1 cellular context compared by ENCODE assay signal in the genomic region with DNA sequence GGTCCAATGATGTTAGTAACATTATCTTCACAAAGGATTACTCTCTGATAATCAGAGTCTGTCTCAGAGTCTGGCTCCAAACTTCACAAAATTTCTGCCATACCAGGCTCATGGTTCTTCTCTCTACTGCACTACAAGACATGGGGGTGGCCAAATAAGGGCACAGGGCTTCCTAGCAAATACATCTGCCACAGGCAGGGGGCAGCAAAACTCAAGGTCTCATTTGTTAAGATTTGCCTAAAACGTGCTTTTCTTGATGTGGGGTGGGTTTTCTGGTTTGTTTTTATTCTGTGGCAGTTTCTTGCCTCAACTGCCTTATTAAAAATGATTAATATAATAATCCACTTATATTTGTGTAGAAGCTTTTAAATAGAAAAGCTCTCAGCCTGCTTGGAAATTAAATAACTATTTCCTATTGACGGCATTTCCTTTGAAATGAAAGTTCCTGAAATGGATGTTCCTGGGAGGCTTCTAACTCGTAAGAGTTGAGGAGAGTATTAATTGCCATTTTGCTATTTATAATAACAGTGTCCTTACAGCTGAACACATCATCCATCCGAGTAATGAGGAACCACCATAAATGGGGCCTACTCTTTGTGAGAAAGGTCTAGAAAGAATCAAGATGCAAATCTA.
TF ChIP-seq lines count a peak whose summit lies in the region.

No MANE protein-coding gene starts in this region.

TF ChIP-seq in GM12878, 131 proteins besides CTCF, POLR2A, EP300 and RAD21 (continued from another document):
- TF ChIP-seq, protein P1, sequence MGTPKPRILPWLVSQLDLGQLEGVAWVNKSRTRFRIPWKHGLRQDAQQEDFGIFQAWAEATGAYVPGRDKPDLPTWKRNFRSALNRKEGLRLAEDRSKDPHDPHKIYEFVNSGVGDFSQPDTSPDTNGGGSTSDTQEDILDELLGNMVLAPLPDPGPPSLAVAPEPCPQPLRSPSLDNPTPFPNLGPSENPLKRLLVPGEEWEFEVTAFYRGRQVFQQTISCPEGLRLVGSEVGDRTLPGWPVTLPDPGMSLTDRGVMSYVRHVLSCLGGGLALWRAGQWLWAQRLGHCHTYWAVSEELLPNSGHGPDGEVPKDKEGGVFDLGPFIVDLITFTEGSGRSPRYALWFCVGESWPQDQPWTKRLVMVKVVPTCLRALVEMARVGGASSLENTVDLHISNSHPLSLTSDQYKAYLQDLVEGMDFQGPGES (IDR thresholded peaks at IDR 0.05): no peak
- TF ChIP-seq SMC3 (IDR thresholded peaks at IDR 0.05; ENCODE audit: borderline replicate concordance, low read length) (peak; percentile 69; the same call in 1 of the 2 replicates), SRF (IDR thresholded peaks at IDR 0.05; ENCODE audit: low read depth in 2 of 2, low read length in 2 of 2) (peak; percentile 97 to 99), BHLHE40 (IDR thresholded peaks at IDR 0.05; ENCODE audit: borderline replicate concordance in 1 of 2, low read depth in 2 of 2, low read length in 1 of 2) (peak in 1 of 2 experiments; percentile 50; a peak in 1 of 4 replicates)
- TF ChIP-seq, protein P2, sequence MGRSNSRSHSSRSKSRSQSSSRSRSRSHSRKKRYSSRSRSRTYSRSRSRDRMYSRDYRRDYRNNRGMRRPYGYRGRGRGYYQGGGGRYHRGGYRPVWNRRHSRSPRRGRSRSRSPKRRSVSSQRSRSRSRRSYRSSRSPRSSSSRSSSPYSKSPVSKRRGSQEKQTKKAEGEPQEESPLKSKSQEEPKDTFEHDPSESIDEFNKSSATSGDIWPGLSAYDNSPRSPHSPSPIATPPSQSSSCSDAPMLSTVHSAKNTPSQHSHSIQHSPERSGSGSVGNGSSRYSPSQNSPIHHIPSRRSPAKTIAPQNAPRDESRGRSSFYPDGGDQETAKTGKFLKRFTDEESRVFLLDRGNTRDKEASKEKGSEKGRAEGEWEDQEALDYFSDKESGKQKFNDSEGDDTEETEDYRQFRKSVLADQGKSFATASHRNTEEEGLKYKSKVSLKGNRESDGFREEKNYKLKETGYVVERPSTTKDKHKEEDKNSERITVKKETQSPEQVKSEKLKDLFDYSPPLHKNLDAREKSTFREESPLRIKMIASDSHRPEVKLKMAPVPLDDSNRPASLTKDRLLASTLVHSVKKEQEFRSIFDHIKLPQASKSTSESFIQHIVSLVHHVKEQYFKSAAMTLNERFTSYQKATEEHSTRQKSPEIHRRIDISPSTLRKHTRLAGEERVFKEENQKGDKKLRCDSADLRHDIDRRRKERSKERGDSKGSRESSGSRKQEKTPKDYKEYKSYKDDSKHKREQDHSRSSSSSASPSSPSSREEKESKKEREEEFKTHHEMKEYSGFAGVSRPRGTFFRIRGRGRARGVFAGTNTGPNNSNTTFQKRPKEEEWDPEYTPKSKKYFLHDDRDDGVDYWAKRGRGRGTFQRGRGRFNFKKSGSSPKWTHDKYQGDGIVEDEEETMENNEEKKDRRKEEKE (IDR thresholded peaks at IDR 0.05): no peak
- TF ChIP-seq, protein P3, sequence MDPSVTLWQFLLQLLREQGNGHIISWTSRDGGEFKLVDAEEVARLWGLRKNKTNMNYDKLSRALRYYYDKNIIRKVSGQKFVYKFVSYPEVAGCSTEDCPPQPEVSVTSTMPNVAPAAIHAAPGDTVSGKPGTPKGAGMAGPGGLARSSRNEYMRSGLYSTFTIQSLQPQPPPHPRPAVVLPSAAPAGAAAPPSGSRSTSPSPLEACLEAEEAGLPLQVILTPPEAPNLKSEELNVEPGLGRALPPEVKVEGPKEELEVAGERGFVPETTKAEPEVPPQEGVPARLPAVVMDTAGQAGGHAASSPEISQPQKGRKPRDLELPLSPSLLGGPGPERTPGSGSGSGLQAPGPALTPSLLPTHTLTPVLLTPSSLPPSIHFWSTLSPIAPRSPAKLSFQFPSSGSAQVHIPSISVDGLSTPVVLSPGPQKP (IDR thresholded peaks at IDR 0.05; ENCODE audit: low read depth, low read length): peak; percentile 82
